In the genomic region with DNA sequence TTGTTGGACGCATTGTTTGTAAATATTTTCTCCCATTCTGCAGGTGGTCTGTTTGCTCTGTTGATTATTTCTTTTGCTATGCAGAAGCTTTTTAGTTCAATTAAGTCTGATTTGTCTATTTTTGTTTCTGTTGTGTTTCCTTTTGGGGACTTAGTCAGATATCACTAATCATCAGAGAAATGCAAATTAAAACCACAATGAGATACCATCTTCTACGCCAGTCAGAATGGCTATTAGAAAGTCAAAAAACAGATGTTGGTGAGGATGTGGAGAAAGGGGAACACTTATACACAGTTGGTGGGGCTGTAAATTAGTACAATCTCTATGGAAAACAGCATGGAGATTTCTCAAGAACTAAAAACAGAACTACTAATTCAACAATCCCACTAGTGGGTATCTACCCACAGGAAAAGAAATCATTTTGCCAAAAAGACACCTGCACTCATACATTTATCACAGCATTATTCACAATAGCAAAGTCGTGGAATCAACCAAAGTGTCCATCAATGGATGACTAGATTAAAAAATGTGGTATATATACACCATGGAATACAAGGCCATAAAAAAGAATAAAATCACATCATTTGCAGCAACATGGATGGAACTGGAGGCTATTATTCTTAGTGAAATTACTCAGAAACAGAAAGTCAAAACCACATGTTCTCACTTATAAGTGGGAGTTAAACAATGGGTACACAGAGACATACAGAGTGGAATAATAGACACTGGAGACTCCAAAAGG, we compare ENCODE assay signal across 11 cellular contexts. TPM values are rescaled to one million over a fixed set of nuclear protein-coding genes. Genes with fewer than 3 reads are reported as not detected.
A peak's percentile ranks its signal among the peaks of the same experiment; 100 is the strongest.
DNase-seq lines count a peak whose midpoint lies in the region; ATAC-seq and TF ChIP-seq lines count a peak whose summit lies in the region.
"Had no signal": no experiment of that assay in that cellular context is flagged by ENCODE, and none has a peak within 500 bp of the region (broad histone marks: within the 10 kb centered on the region; RNA-seq: fewer than 3 reads in every experiment).

No MANE protein-coding gene starts in this region.

- peaks cover 5 to 6% of the 10 kb centered on the region in 2 donors for H3K4me1 ChIP-seq in gastrocnemius medialis
- H3K4me1 ChIP-seq: uterus had no signal

- H3K4me1 Mint-ChIP-seq in activated CD4-positive, alpha-beta T cell treated with anti-CD3 and anti-CD28 coated beads, Interleukin-2, amount 10 ng/mL, durations not matched to agents 24 days and 14 days = peaks cover 23% of the 10 kb centered on the region
- H3K4me1 Mint-ChIP-seq in naive B cell = peaks cover 21 to 29% (median 28%) of the 10 kb centered on the region in 3 donors

- ATAC-seq in GM21786 (IDR thresholded peaks at IDR 0.05; ENCODE audit: unreplicated experiment) = peak; percentile 64
- ATAC-seq in HG03469 (IDR thresholded peaks at IDR 0.05; ENCODE audit: unreplicated experiment) = peak; percentile 44
- ATAC-seq in naive B cell (ENCODE audit: low read depth in 2 of 2) = peak; percentile 55 to 69
- ATAC-seq in gastrocnemius medialis = no peak

- no peaks in the 10 kb centered on the region for H3K9me3 Mint-ChIP-seq in activated CD4-positive, alpha-beta T cell treated with anti-CD3 and anti-CD28 coated beads, Interleukin-2, amount 10 ng/mL, durations not matched to agents 24 days and 14 days
- H3K9me3 Mint-ChIP-seq in naive B cell = no peaks in the 10 kb centered on the region

- in situ Hi-C loops in gastrocnemius medialis (cut with MboI; ENCODE audit: low sequenced_read_pairs in 4 of 4) = loop anchor here in 1 of 4 donors (25.0 kb wide), 1 partner anchor 186 kb away; the partner anchor contains the start of genes HELQ and MRPS18C

- no peak overlapping the region for H3K27ac ChIP-seq in gastrocnemius medialis

- peak overlapping the region; percentile 33 for H3K4me3 Mint-ChIP-seq in activated CD4-positive, alpha-beta T cell treated with anti-CD3 and anti-CD28 coated beads, Interleukin-2, amount 10 ng/mL, durations not matched to agents 24 days and 14 days
- peak overlapping the region in 3 of 8 donors; percentile 19 to 49 (median 40) for H3K4me3 Mint-ChIP-seq in naive B cell

- no peaks in the 10 kb centered on the region for H3K27me3 Mint-ChIP-seq in activated CD4-positive, alpha-beta T cell treated with anti-CD3 and anti-CD28 coated beads, Interleukin-2, amount 10 ng/mL, durations not matched to agents 24 days and 14 days
- no peaks in the 10 kb centered on the region for H3K27me3 Mint-ChIP-seq in naive B cell

- TF ChIP-seq CTCF in gastrocnemius medialis (IDR thresholded peaks at IDR 0.05 in 4 of 5, conservative IDR thresholded peaks at IDR 0.05 in 1 of 5) = no peak

- no peaks in the 10 kb centered on the region for H3K9me3 ChIP-seq in gastrocnemius medialis
- H3K9me3 ChIP-seq: uterus had no signal

- H3K36me3 Mint-ChIP-seq in activated CD4-positive, alpha-beta T cell treated with anti-CD3 and anti-CD28 coated beads, Interleukin-2, amount 10 ng/mL, durations not matched to agents 24 days and 14 days (ENCODE audit: low read depth) = peaks cover 55% of the 10 kb centered on the region
- H3K36me3 Mint-ChIP-seq in naive B cell = peaks cover 0 to 5% of the 10 kb centered on the region in 2 donors

- no peak overlapping the region for H3K4me3 ChIP-seq in gastrocnemius medialis
- H3K4me3 ChIP-seq: uterus had no signal

- H3K36me3 ChIP-seq in gastrocnemius medialis = peaks cover 0 to 21% of the 10 kb centered on the region in 2 donors
- H3K36me3 ChIP-seq: uterus had no signal

- no peak for DNase-seq in activated CD4-positive, alpha-beta T cell treated with anti-CD3 and anti-CD28 coated beads, Interleukin-2, amount 10 ng/mL, durations not matched to agents 24 days and 14 days
- DNase-seq in activated CD4-positive, alpha-beta T cell treated with anti-CD3 and anti-CD28 coated beads, Interleukin-2, amount 50 U/mL, for 1 hour = no peak
- DNase-seq in naive B cell (peak; percentile 14), ureter (ENCODE audit: low spot score) (no peak), DMS53 treated with DMSO at 0.1 percent for 48 hours (lab: John Stamatoyannopoulos, UW; ENCODE audit: unreplicated experiment) (no peak), gastrocnemius medialis (no peak)
- DNase-seq: NCI-H1092, SW 1271, uterus had no signal

- no peak for TF ChIP-seq POLR2A in gastrocnemius medialis (IDR thresholded peaks at IDR 0.05)

- peak overlapping the region; percentile 75 for H3K27ac Mint-ChIP-seq in activated CD4-positive, alpha-beta T cell treated with anti-CD3 and anti-CD28 coated beads, Interleukin-2, amount 10 ng/mL, durations not matched to agents 24 days and 14 days
- H3K27ac Mint-ChIP-seq in naive B cell = peak overlapping the region in 3 of 6 donors; percentile 47 to 86 (median 56)

- H3K27me3 ChIP-seq in gastrocnemius medialis = no peaks in the 10 kb centered on the region
- H3K27me3 ChIP-seq: uterus had no signal

- intact Hi-C loops in activated CD4-positive, alpha-beta T cell treated with anti-CD3 and anti-CD28 coated beads, Interleukin-2, amount 10 ng/mL, durations not matched to agents 24 days and 14 days (cut with micrococcal nuclease) = loop anchor here (1.0 to 2.0 kb wide), 3 partner anchors 41 to 81 kb away; no protein-coding TSS in a partner anchor
- intact Hi-C loops in gastrocnemius medialis (cut with DNase I; ENCODE audit: low total_unique reads) = no loop called here

RNA-seq across cellular contexts. Expression of gene COQ2, which starts 8.1 kb away (rescaled TPM):
- total RNA-seq in activated CD4-positive, alpha-beta T cell treated with anti-CD3 and anti-CD28 coated beads, Interleukin-2, amount 10 ng/mL, durations not matched to agents 24 days and 14 days = 20.5 and 20.7 TPM in 2 replicates
- polyA plus RNA-seq in naive B cell (ENCODE audit: low read depth in 6 of 6) = 10 to 100 TPM in 5 of 6 donors, 1 to 10 TPM in 1; 3.2 to 12.4 (median 11.5) TPM
- 14.5 TPM for total RNA-seq in ureter
- 10 to 100 TPM in 3 of 4 donors, 1 to 10 TPM in 1; 9.0 to 15.7 (median 11.5) TPM for total RNA-seq in gastrocnemius medialis

RNA-seq across cellular contexts. Expression of gene HPSE, which starts 58.2 kb away (rescaled TPM):
- 17.7 and 19.8 TPM in 2 replicates for total RNA-seq in activated CD4-positive, alpha-beta T cell treated with anti-CD3 and anti-CD28 coated beads, Interleukin-2, amount 10 ng/mL, durations not matched to agents 24 days and 14 days
- 1 to 10 TPM in 5 of 6 donors, under 1 TPM in 1; 0.98 to 2.8 (median 2.5) TPM for polyA plus RNA-seq in naive B cell (ENCODE audit: low read depth in 6 of 6)
- total RNA-seq in ureter (1.1 TPM), gastrocnemius medialis (under 1 TPM; 0.05 to 0.42 (median 0.25) TPM)

Comparison
In these comparisons a context has a peak if more than half of its experiments do, and no peak if none do; other contexts are left out.
1. ATAC-seq: peak in GM21786 (single experiment), HG03469 (single experiment) and naive B cell (2 of 2); none in gastrocnemius medialis (0 of 2).